Comparison of ENCODE assay signal across 8 cellular contexts in the genomic region with DNA sequence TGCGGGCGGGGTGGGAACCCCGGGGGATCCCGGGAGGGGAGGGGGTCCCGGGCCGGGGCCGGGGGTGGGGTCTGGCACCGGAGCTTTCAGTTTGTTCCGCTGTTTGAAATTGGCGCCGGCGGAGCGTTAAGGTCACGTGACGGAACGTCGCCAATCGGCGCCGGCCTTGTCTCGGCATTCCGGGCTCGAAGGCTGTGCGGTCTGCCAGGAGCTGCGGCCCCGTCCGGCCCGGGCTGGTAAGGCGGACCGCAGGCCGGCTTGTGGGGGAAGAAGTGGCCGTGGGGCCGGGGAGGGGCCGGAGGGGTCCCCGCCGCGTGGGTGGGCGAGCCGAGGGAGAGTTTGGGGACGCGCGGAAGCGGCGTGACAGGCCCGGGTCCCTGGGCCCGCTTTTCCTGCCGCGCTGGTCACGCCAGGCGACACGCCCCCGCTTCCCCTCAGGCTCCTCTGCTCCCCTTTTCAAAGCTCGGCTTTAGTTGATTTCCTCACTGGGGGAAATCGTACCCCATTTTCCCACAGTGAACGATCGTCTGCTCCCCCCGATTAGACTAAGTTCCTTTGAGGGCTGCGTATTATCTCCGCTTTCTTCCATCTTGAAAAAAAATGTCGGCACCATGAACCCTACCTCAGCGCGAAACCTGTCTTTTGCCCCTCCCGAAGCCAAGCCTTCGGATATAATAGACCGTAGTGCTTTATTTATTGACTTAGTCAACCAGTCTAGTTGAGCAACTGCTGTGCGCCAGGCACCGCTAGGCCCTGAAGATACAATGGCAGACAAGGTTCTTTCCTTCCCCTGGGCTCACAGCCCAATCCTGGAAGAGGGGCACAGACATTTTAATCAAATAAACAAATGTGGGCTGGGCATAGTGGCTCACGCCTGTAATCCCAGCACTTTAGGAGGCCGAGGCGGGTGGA. TPM values are rescaled to one million over a fixed set of nuclear protein-coding genes. Genes with fewer than 3 reads are reported as not detected.
DNase-seq lines count a peak whose midpoint lies in the region; ATAC-seq, FAIRE-seq and TF ChIP-seq lines count a peak whose summit lies in the region.

A gene with protein sequence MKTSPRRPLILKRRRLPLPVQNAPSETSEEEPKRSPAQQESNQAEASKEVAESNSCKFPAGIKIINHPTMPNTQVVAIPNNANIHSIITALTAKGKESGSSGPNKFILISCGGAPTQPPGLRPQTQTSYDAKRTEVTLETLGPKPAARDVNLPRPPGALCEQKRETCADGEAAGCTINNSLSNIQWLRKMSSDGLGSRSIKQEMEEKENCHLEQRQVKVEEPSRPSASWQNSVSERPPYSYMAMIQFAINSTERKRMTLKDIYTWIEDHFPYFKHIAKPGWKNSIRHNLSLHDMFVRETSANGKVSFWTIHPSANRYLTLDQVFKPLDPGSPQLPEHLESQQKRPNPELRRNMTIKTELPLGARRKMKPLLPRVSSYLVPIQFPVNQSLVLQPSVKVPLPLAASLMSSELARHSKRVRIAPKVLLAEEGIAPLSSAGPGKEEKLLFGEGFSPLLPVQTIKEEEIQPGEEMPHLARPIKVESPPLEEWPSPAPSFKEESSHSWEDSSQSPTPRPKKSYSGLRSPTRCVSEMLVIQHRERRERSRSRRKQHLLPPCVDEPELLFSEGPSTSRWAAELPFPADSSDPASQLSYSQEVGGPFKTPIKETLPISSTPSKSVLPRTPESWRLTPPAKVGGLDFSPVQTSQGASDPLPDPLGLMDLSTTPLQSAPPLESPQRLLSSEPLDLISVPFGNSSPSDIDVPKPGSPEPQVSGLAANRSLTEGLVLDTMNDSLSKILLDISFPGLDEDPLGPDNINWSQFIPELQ (minus strand): TSS at position 128 of the 912 bp plus-strand sequence. CDS start 2,696 bp downstream, outside the sequence.
A gene with protein sequence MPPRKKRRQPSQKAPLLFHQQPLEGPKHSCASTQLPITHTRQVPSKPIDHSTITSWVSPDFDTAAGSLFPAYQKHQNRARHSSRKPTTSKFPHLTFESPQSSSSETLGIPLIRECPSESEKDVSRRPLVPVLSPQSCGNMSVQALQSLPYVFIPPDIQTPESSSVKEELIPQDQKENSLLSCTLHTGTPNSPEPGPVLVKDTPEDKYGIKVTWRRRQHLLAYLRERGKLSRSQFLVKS (plus strand): TSS at position 177 of the 912 bp plus-strand sequence. CDS start 8,144 bp downstream, outside the sequence.

- TF ChIP-seq CTCF in heart left ventricle (IDR thresholded peaks at IDR 0.05) (peak in 6 of 12 donors; percentile 8 to 43 (median 31)), upper lobe of left lung (IDR thresholded peaks at IDR 0.05) (peak in 4 of 6 experiments; percentile 5 to 44 (median 19))

- intact Hi-C loops in heart left ventricle (cut with DNase I) (no loop called here), posterior vena cava (cut with DNase I) (no loop called here)

- no peaks in the 10 kb centered on the region for H3K27me3 ChIP-seq in heart left ventricle
- H3K27me3 ChIP-seq in upper lobe of left lung, result no peaks in the 10 kb centered on the region

- no peak for TF ChIP-seq EP300 in upper lobe of left lung (IDR thresholded peaks at IDR 0.05)

- WGBS in adipose tissue, 3 donors, result 1% methylated on average over 69 to 70 of the region's 70 CpGs
- WGBS in heart left ventricle, 4 donors, result 1 to 5% (median 2%) methylated on average over 32 to 70 of the region's 70 CpGs
- 0 to 2% methylated on average over 23 to 38 of the region's 70 CpGs for WGBS in upper lobe of left lung, 2 donors

- H3K27ac ChIP-seq in adipose tissue (ENCODE audit: low read depth, low read length) (peak within 1 kb of the TSS; percentile 78), heart left ventricle (peak within 1 kb of the TSS; percentile 31 to 93 (median 83)), upper lobe of left lung (peak within 1 kb of the TSS; percentile 91 to 96 (median 94))

- peak; percentile 87 for ATAC-seq in HG02759 (IDR thresholded peaks at IDR 0.05; ENCODE audit: unreplicated experiment)
- ATAC-seq in heart left ventricle, result peak; percentile 84 to 97 (median 96)
- ATAC-seq in upper lobe of left lung (ENCODE audit: low FRiP score in 2 of 2), result peak; percentile 89 to 96

- FAIRE-seq in GM12891 (lab: Jason Lieb, UNC), result peak; percentile 96

- DNase-seq in GM12891 (ENCODE audit: insufficient read length, low spot score) (peak; percentile 94), NCI-H1417 treated with DMSO at 0.1 percent for 48 hours (lab: John Stamatoyannopoulos, UW) (peak; percentile 46), T-helper 1 cell (peak; percentile 73 to 86 (median 81)), heart left ventricle (peak; percentile 90 to 95 (median 91)), posterior vena cava (ENCODE audit: low spot score) (peak; percentile 98), upper lobe of left lung (peak; percentile 92 to 97)

- H3K9me3 ChIP-seq in heart left ventricle, result no peaks in the 10 kb centered on the region
- H3K9me3 ChIP-seq in upper lobe of left lung, result no peaks in the 10 kb centered on the region

- H3K4me3 ChIP-seq in heart left ventricle, result peak within 1 kb of the TSS; percentile 72 to 99 (median 86)
- peak within 1 kb of the TSS; percentile 64 to 98 (median 90) for H3K4me3 ChIP-seq in upper lobe of left lung

- peaks cover 0 to 9% (median 0%) of the 10 kb centered on the region in 9 donors for H3K36me3 ChIP-seq in heart left ventricle
- H3K36me3 ChIP-seq in upper lobe of left lung, result no peaks in the 10 kb centered on the region

- peaks cover 0 to 33% (median 16%) of the 10 kb centered on the region in 12 donors for H3K4me1 ChIP-seq in heart left ventricle
- H3K4me1 ChIP-seq in upper lobe of left lung, result peaks cover 19 to 26% (median 21%) of the 10 kb centered on the region in 4 donors

- TF ChIP-seq POLR2A in GM12891 (IDR thresholded peaks at IDR 0.05; ENCODE audit: low read depth, low read length) (peak; percentile 68; the same call in 1 of the 2 replicates), heart left ventricle (IDR thresholded peaks at IDR 0.05) (peak in 1 of 2 donors; percentile 24), upper lobe of left lung (IDR thresholded peaks at IDR 0.05) (peak in 3 of 4 donors; percentile 51 to 79 (median 67))

TF ChIP-seq in GM12891, 5 proteins besides CTCF, POLR2A, EP300 and RAD21:
- 0 out of 2 replicates have a peak, but pooled peaks have one; percentile 32 for TF ChIP-seq POU2F2 (IDR thresholded peaks at IDR 0.05; ENCODE audit: low read depth, low read length)
- peak; percentile 61; the same call in 1 of the 2 replicates for TF ChIP-seq POLR2AphosphoS5 (IDR thresholded peaks at IDR 0.05; ENCODE audit: low read depth, low read length)
- no peak for TF ChIP-seq PAX5 (IDR thresholded peaks at IDR 0.05; ENCODE audit: insufficient read depth, low read length, severe bottlenecking)
- TF ChIP-seq TAF1 (IDR thresholded peaks at IDR 0.05; ENCODE audit: low read depth, low read length), result peak; percentile 81
- 0 out of 2 replicates have a peak, but pooled peaks have one; percentile 0 for TF ChIP-seq SPI1 (IDR thresholded peaks at IDR 0.05; ENCODE audit: low read depth, low read length)

RNA-seq across cellular contexts. Expression of the first gene that starts in this region (rescaled TPM):
- polyA plus RNA-seq in GM12891 (2012; ENCODE audit: low read depth, missing spikeins), result 23.9 TPM
- polyA plus RNA-seq in adipose tissue, result 1 to 10 TPM in 1 of 3 donors, under 1 TPM in 2; 0.26 to 2.2 (median 0.30) TPM
- 10 to 100 TPM in 1 of 9 donors, 1 to 10 TPM in 2, under 1 TPM in 6; 0.09 to 13.5 (median 0.68) TPM for total RNA-seq in heart left ventricle
- under 1 TPM; 0.08 to 0.36 TPM for polyA plus RNA-seq in heart left ventricle
- under 1 TPM; 0.24 to 0.79 TPM for total RNA-seq in posterior vena cava
- total RNA-seq in upper lobe of left lung, result 10 to 100 TPM in 1 of 6 donors, 1 to 10 TPM in 4, not detected in 1; 2.1 to 27.6 (median 4.9) TPM

RNA-seq across cellular contexts. Expression of the second gene that starts in this region (rescaled TPM):
- 25.5 TPM for polyA plus RNA-seq in GM12891 (2012; ENCODE audit: low read depth, missing spikeins)
- polyA plus RNA-seq in adipose tissue, result 1 to 10 TPM; 4.5 to 9.8 (median 5.3) TPM
- total RNA-seq in heart left ventricle, result 10 to 100 TPM in 1 of 9 donors, 1 to 10 TPM in 8; 3.1 to 15.0 (median 5.7) TPM
- 1 to 10 TPM; 3.1 to 6.4 TPM for polyA plus RNA-seq in heart left ventricle
- 1 to 10 TPM; 8.4 to 8.8 TPM for total RNA-seq in posterior vena cava
- total RNA-seq in upper lobe of left lung, result 10 to 100 TPM in 5 of 6 donors, 1 to 10 TPM in 1; 9.4 to 15.7 (median 12.3) TPM

Comparison
In these comparisons a context has a peak if more than half of its experiments do, and no peak if none do; other contexts are left out.
1. Peak in every context shown above with its lines: DNase-seq, ATAC-seq, H3K4me3 ChIP-seq and H3K27ac ChIP-seq.
2. DNase-seq: peak in every context shown above with its lines; median percentile 98 in posterior vena cava; 94 in upper lobe of left lung; 94 in GM12891; 91 in heart left ventricle; 81 in T-helper 1 cell; 46 in NCI-H1417 treated with DMSO at 0.1 percent for 48 hours.